ENCODE assay signal across 8 cellular contexts in genomic region chr5:61408476-61409168, GRCh38.
A peak's percentile ranks its signal among the peaks of the same experiment; 100 is the strongest.
DNase-seq lines count a peak whose midpoint lies in the region; ATAC-seq, FAIRE-seq and TF ChIP-seq lines count a peak whose summit lies in the region.

No MANE protein-coding gene starts in this region.

- ATAC-seq in HG02981 (IDR thresholded peaks at IDR 0.05; ENCODE audit: unreplicated experiment) (peak; percentile 100), left cardiac atrium (peak; percentile 100), upper lobe of left lung (ENCODE audit: low FRiP score in 2 of 2) (peak; percentile 99 to 100)

- 0 to 1% methylated on average over 26 to 28 of the region's 28 CpGs for WGBS in upper lobe of left lung, 2 donors

- no peaks in the 10 kb centered on the region for H3K27me3 ChIP-seq in upper lobe of left lung

- peak; percentile 95 for FAIRE-seq in GM18507 (lab: Jason Lieb, UNC)

- TF ChIP-seq CTCF in upper lobe of left lung (IDR thresholded peaks at IDR 0.05): no peak

- peaks cover 15 to 32% (median 22%) of the 10 kb centered on the region in 4 donors for H3K4me1 ChIP-seq in upper lobe of left lung

- peak overlapping the region in 2 of 4 donors; percentile 17 to 69 for H3K27ac ChIP-seq in upper lobe of left lung

- no peak for TF ChIP-seq POLR2A in upper lobe of left lung (IDR thresholded peaks at IDR 0.05)

- intact Hi-C loops in left cardiac atrium (cut with DNase I) (loop anchor here (5.0 to 10.0 kb wide), 2 partner anchors 74 to 76 kb away; partner anchors contain the start of gene ZSWIM6 (in 2 of the 2)), posterior cingulate gyrus (cut with DNase I) (loop anchor here (5.0 to 10.0 kb wide), 2 partner anchors 76 to 206 kb away; partner anchors contain the start of gene ZSWIM6)

- peak overlapping the region in 2 of 4 donors; percentile 6 to 18 for H3K4me3 ChIP-seq in upper lobe of left lung

- peak in 3 of 4 donors; percentile 17 to 97 (median 74) for TF ChIP-seq EP300 in upper lobe of left lung (IDR thresholded peaks at IDR 0.05)

- DNase-seq in GM18507 (ENCODE audit: extremely low spot score, insufficient read length, low read depth): peak; percentile 83
- peak; percentile 87 for DNase-seq in NCI-H187 treated with DMSO at 0.1 percent for 48 hours (lab: John Stamatoyannopoulos, UW)
- DNase-seq in T-helper 2 cell: peak; percentile 95 to 98 (median 96)
- DNase-seq in anterior cingulate cortex (lab: John Stamatoyannopoulos, UW): peak; percentile 47 to 99 (median 96)
- DNase-seq in left cardiac atrium: peak; percentile 100
- DNase-seq in posterior cingulate gyrus: peak; percentile 93 to 99 (median 98)
- DNase-seq in upper lobe of left lung: peak; percentile 99 to 100

- no peaks in the 10 kb centered on the region for H3K36me3 ChIP-seq in upper lobe of left lung

- no peaks in the 10 kb centered on the region for H3K9me3 ChIP-seq in upper lobe of left lung
